Comparison of ENCODE assay signal across 8 cellular contexts in genomic region chrX:149825424-149825823, GRCh38. TPM values are rescaled to one million over a fixed set of nuclear protein-coding genes. Genes with fewer than 3 reads are reported as not detected.
DNase-seq lines count a peak whose midpoint lies in the region; ATAC-seq and TF ChIP-seq lines count a peak whose summit lies in the region.

No MANE protein-coding gene starts in this region.

- CTCF ChIA-PET in activated CD4-positive, alpha-beta T cell treated with anti-CD3 and anti-CD28 coated beads, Interleukin-2, amount 10 ng/mL, durations not matched to agents 7 days and 5 days (lab: Charles Lee), result no interaction called here

- no peaks in the 10 kb centered on the region for H3K36me3 Mint-ChIP-seq in HFFc6 (ENCODE audit: low read depth)
- H3K36me3 Mint-ChIP-seq in activated CD4-positive, alpha-beta T cell treated with anti-CD3 and anti-CD28 coated beads, Interleukin-2, amount 10 ng/mL, durations not matched to agents 7 days and 5 days (ENCODE audit: low read depth), result no peaks in the 10 kb centered on the region

- H3K27me3 Mint-ChIP-seq in HFFc6 (ENCODE audit: insufficient read depth), result peaks cover 9% of the 10 kb centered on the region
- peaks cover 11% of the 10 kb centered on the region for H3K27me3 Mint-ChIP-seq in activated CD4-positive, alpha-beta T cell treated with anti-CD3 and anti-CD28 coated beads, Interleukin-2, amount 10 ng/mL, durations not matched to agents 7 days and 5 days

- H3K4me3 ChIP-seq in AG10803 (ENCODE audit: low read length), result no peak overlapping the region

- H3K9me3 Mint-ChIP-seq in HFFc6, result no peaks in the 10 kb centered on the region
- H3K9me3 Mint-ChIP-seq in activated CD4-positive, alpha-beta T cell treated with anti-CD3 and anti-CD28 coated beads, Interleukin-2, amount 10 ng/mL, durations not matched to agents 7 days and 5 days, result no peaks in the 10 kb centered on the region

- no peak for DNase-seq in AG10803 (ENCODE audit: low read depth)
- no peak for DNase-seq in HFFc6
- DNase-seq in activated CD4-positive, alpha-beta T cell treated with anti-CD3 and anti-CD28 coated beads, Interleukin-2, amount 10 ng/mL, durations not matched to agents 7 days and 5 days, result peak; percentile 43
- peak; percentile 3 for DNase-seq in germinal center (ENCODE audit: low spot score)
- DNase-seq in cerebellum (ENCODE audit: low spot score), result no peak

- H3K4me3 Mint-ChIP-seq in HFFc6, result no peak overlapping the region
- H3K4me3 Mint-ChIP-seq in activated CD4-positive, alpha-beta T cell treated with anti-CD3 and anti-CD28 coated beads, Interleukin-2, amount 10 ng/mL, durations not matched to agents 7 days and 5 days, result no peak overlapping the region

- H3K27ac Mint-ChIP-seq in HFFc6, result no peak overlapping the region
- H3K27ac Mint-ChIP-seq in activated CD4-positive, alpha-beta T cell treated with anti-CD3 and anti-CD28 coated beads, Interleukin-2, amount 10 ng/mL, durations not matched to agents 7 days and 5 days, result no peak overlapping the region

- TF ChIP-seq CTCF in AG10803 (conservative IDR thresholded peaks at IDR 0.05; ENCODE audit: low read length), result peak; percentile 25
- peak; percentile 57 for TF ChIP-seq CTCF in HFFc6 (IDR thresholded peaks at IDR 0.05)

- ATAC-seq in GM18909 (IDR thresholded peaks at IDR 0.05; ENCODE audit: poor library complexity, unreplicated experiment), result no peak
- no peak for ATAC-seq in HG02678 (IDR thresholded peaks at IDR 0.05; ENCODE audit: unreplicated experiment)
- no peak for ATAC-seq in GM18502 (IDR thresholded peaks at IDR 0.05; ENCODE audit: poor library complexity, unreplicated experiment)

- peaks cover 15% of the 10 kb centered on the region for H3K4me1 Mint-ChIP-seq in HFFc6 (ENCODE audit: low read depth)
- peaks cover 24% of the 10 kb centered on the region for H3K4me1 Mint-ChIP-seq in activated CD4-positive, alpha-beta T cell treated with anti-CD3 and anti-CD28 coated beads, Interleukin-2, amount 10 ng/mL, durations not matched to agents 7 days and 5 days

- POLR2A ChIA-PET in activated CD4-positive, alpha-beta T cell treated with anti-CD3 and anti-CD28 coated beads, Interleukin-2, amount 10 ng/mL, durations not matched to agents 7 days and 5 days (lab: Charles Lee), result no interaction called here

RNA-seq across cellular contexts. Expression of gene MAGEA9, which starts 43.7 kb away (rescaled TPM):
- total RNA-seq in HFFc6 (2021; fragmentation: NEBNext Ultra II Directional; extraction: Animal tissue kit (Norgen Biotek cat#: 25700)), result not detected
- total RNA-seq in activated CD4-positive, alpha-beta T cell treated with anti-CD3 and anti-CD28 coated beads, Interleukin-2, amount 10 ng/mL, durations not matched to agents 7 days and 5 days, result not detected
- not detected for total RNA-seq in cerebellum

RNA-seq across cellular contexts. Expression of gene HSFX1, which starts 51.6 kb away (rescaled TPM):
- under 1 TPM; 0.26 to 0.88 (median 0.33) TPM for total RNA-seq in HFFc6 (2021; fragmentation: NEBNext Ultra II Directional; extraction: Animal tissue kit (Norgen Biotek cat#: 25700))
- under 1 TPM; 0.60 to 0.89 TPM for total RNA-seq in activated CD4-positive, alpha-beta T cell treated with anti-CD3 and anti-CD28 coated beads, Interleukin-2, amount 10 ng/mL, durations not matched to agents 7 days and 5 days
- total RNA-seq in cerebellum, result 3.0 TPM

RNA-seq across cellular contexts. Expression of gene MAGEA8, which starts 55.6 kb away (rescaled TPM):
- not detected for total RNA-seq in HFFc6 (2021; fragmentation: NEBNext Ultra II Directional; extraction: Animal tissue kit (Norgen Biotek cat#: 25700))
- not detected for total RNA-seq in activated CD4-positive, alpha-beta T cell treated with anti-CD3 and anti-CD28 coated beads, Interleukin-2, amount 10 ng/mL, durations not matched to agents 7 days and 5 days
- total RNA-seq in cerebellum, result not detected

Comparison
In these comparisons a context has a peak if more than half of its experiments do, and no peak if none do; other contexts are left out.
1. DNase-seq: peak in activated CD4-positive, alpha-beta T cell treated with anti-CD3 and anti-CD28 coated beads, Interleukin-2, amount 10 ng/mL, durations not matched to agents 7 days and 5 days (single experiment) and germinal center (single experiment); none in AG10803 (single experiment), HFFc6 (single experiment) and cerebellum (single experiment).